18 cellular contexts compared by ENCODE assay signal in genomic region chr7:41825927-41826480, GRCh38.
A peak's percentile ranks its signal among the peaks of the same experiment; 100 is the strongest.
DNase-seq lines count a peak whose midpoint lies in the region; ATAC-seq, FAIRE-seq and TF ChIP-seq lines count a peak whose summit lies in the region.
"Had no signal": no experiment of that assay in that cellular context is flagged by ENCODE, and none has a peak within 500 bp of the region (broad histone marks: within the 10 kb centered on the region; RNA-seq: fewer than 3 reads in every experiment).

No MANE protein-coding gene starts in this region.

- FAIRE-seq in GM12892 (lab: Jason Lieb, UNC), result peak; percentile 75
- FAIRE-seq: G401.6 had no signal

- no TSS peak for BruUV-seq in A673 (replicated peaks; lab: Mats Ljungman, UMichigan)

- no peak for TF ChIP-seq POLR2A in GM12892 (IDR thresholded peaks at IDR 0.05; ENCODE audit: low read depth, low read length)

- peak overlapping the region; percentile 25 for H3K27ac ChIP-seq in A673 (ENCODE audit: low read depth, low read length, poor library complexity, severe bottlenecking)

- peak; percentile 36 for DNase-seq in A673 (ENCODE audit: low spot score)
- DNase-seq in GM12892 (ENCODE audit: insufficient read length), result no peak
- peak; percentile 3 for DNase-seq in NCI-H69 (lab: John Stamatoyannopoulos, UW)
- DNase-seq in choroid plexus epithelial cell (ENCODE audit: low read depth), result peak; percentile 35
- DNase-seq in DMS79 treated with DMSO at 0.1 percent for 48 hours (lab: John Stamatoyannopoulos, UW), result no peak
- no peak for DNase-seq in SK-N-DZ (ENCODE audit: low spot score)
- no peak for DNase-seq in BE2C
- DNase-seq: activated B cell treated with CpG ODN at 0.5 μM for 24 hours; activated CD8-positive, alpha-beta T cell treated with anti-CD3 and anti-CD28 coated beads, Interleukin-2, amount 10 ng/mL, durations not matched to agents 7 days and 5 days; activated T-cell treated with anti-CD3 and anti-CD28 coated beads, Interleukin-2, amount 50 U/mL, for 4 hours; NCI-H1930; NCI-H510A treated with DMSO at 0.1 percent for 48 hours; nucleus accumbens; right cardiac atrium; SHP77 treated with DMSO at 0.1 percent for 48 hours; stimulated activated naive CD4-positive, alpha-beta T cell treated with Interleukin-2 at 50 U/mL for 16 hours had no signal

- intact Hi-C loops in A673 (cut with micrococcal nuclease; ENCODE audit: unreplicated experiment), result loop anchor here (10.0 kb wide), 1 partner anchor 499 kb away; no protein-coding TSS in a partner anchor

- H3K27me3 ChIP-seq in A673 (replicated peaks; ENCODE audit: insufficient read depth, low read depth, low read length, poor library complexity) (no peaks in the 10 kb centered on the region), BE2C (no peaks in the 10 kb centered on the region)

- TF ChIP-seq CTCF in A673 (conservative IDR thresholded peaks at IDR 0.05; ENCODE audit: low read depth, low read length), result no peak
- TF ChIP-seq CTCF in choroid plexus epithelial cell (conservative IDR thresholded peaks at IDR 0.05; ENCODE audit: low read depth, low read length), result no peak
- no peak for TF ChIP-seq CTCF in BE2C (IDR thresholded peaks at IDR 0.05; ENCODE audit: low read depth, low read length)

- CTCF ChIA-PET in A673 (lab: Charles Lee), result interaction anchor here (0.6 kb wide), 1 partner anchor 10 kb away, joined by 3 read pairs; no protein-coding TSS in a partner anchor

- no peaks in the 10 kb centered on the region for H3K9me3 ChIP-seq in A673 (ENCODE audit: low read depth, low read length, poor library complexity, severe bottlenecking)
- no peaks in the 10 kb centered on the region for H3K9me3 ChIP-seq in BE2C

- H3K4me3 ChIP-seq in A673 (ENCODE audit: low read depth, low read length, poor library complexity, severe bottlenecking) (no peak overlapping the region), choroid plexus epithelial cell (ENCODE audit: low read depth, low read length) (no peak overlapping the region), BE2C (ENCODE audit: low read depth, low read length) (no peak overlapping the region)

- no peak for ATAC-seq in GM21447 (IDR thresholded peaks at IDR 0.05; ENCODE audit: unreplicated experiment)
- ATAC-seq: activated CD8-positive, alpha-beta T cell treated with anti-CD3 and anti-CD28 coated beads, Interleukin-2, amount 10 ng/mL, durations not matched to agents 7 days and 5 days; activated T-cell treated with anti-CD3 and anti-CD28 coated beads, Interleukin-2, amount 50 U/mL, for 4 hours; right cardiac atrium had no signal

- peaks cover 56% of the 10 kb centered on the region for H3K4me1 ChIP-seq in A673 (ENCODE audit: insufficient read depth, low read length, poor library complexity, severe bottlenecking)
- H3K4me1 ChIP-seq in BE2C, result no peaks in the 10 kb centered on the region

- H3K36me3 ChIP-seq in A673 (ENCODE audit: insufficient read depth, low read length, poor library complexity, severe bottlenecking) (no peaks in the 10 kb centered on the region), BE2C (no peaks in the 10 kb centered on the region)

- POLR2A ChIA-PET in A673 (lab: Charles Lee; ENCODE audit: low non-redundant PET), result no interaction called here

Comparison
In these comparisons a context has a peak if more than half of its experiments do, and no peak if none do; other contexts are left out.
1. DNase-seq: peak in A673 (single experiment), NCI-H69 (single experiment) and choroid plexus epithelial cell (single experiment); none in GM12892 (single experiment), DMS79 treated with DMSO at 0.1 percent for 48 hours (single experiment), SK-N-DZ (single experiment) and BE2C (single experiment).